ENCODE assay signal across 8 cellular contexts in genomic region chr9:74773886-74774479, GRCh38.
DNase-seq lines count a peak whose midpoint lies in the region; ATAC-seq and TF ChIP-seq lines count a peak whose summit lies in the region.

No MANE protein-coding gene starts in this region.

- H3F3A ChIP-seq in PC-9 (ENCODE audit: insufficient read depth, low read depth): no peaks in the 10 kb centered on the region

- no peak overlapping the region for H3K4me2 ChIP-seq in PC-9

- no peaks in the 10 kb centered on the region for H3K27me3 ChIP-seq in BE2C
- H3K27me3 ChIP-seq in PC-9 (ENCODE audit: insufficient read depth, low read depth): no peaks in the 10 kb centered on the region

- H3K36me3 Mint-ChIP-seq in neural crest cell (ENCODE audit: low read depth): no peaks in the 10 kb centered on the region

- POLR2A ChIA-PET in PC-9 (lab: Charles Lee; ENCODE audit: unreplicated experiment): interaction anchor here (0.6 kb wide), 1 partner anchor 425 kb away, joined by 3 read pairs; no protein-coding TSS in a partner anchor

- no peaks in the 10 kb centered on the region for H4K20me1 ChIP-seq in PC-9 (ENCODE audit: insufficient read depth)

- H3K27ac Mint-ChIP-seq in neural crest cell (ENCODE audit: unreplicated experiment): no peak overlapping the region

- no peaks in the 10 kb centered on the region for H3K9me3 ChIP-seq in BE2C
- H3K9me3 ChIP-seq in PC-9 (ENCODE audit: insufficient read depth, low read depth): no peaks in the 10 kb centered on the region

- H3K9me2 ChIP-seq in PC-9 (ENCODE audit: insufficient read depth): no peaks in the 10 kb centered on the region

- no peak overlapping the region for H3K4me3 Mint-ChIP-seq in neural crest cell

- H3K4me1 ChIP-seq in BE2C: no peaks in the 10 kb centered on the region
- no peaks in the 10 kb centered on the region for H3K4me1 ChIP-seq in PC-9 (replicated peaks; ENCODE audit: insufficient read depth)

- H3K27ac ChIP-seq in PC-9: no peak overlapping the region

- intact Hi-C loops in PC-9 (cut with micrococcal nuclease; ENCODE audit: unreplicated experiment): loop anchor here (1.0 to 5.0 kb wide), 7 partner anchors 177 to 1525 kb away; partner anchors contain the start of gene CARNMT1

- DNase-seq in BE2C (peak; percentile 74), HuH-7.5 (ENCODE audit: low spot score) (peak; percentile 41), PC-9 (peak; percentile 46 to 70), activated T-helper 1 cell treated with Interleukin-2 at 50 U/mL for 16 hours (ENCODE audit: low read depth) (peak; percentile 29), fibroblast of pulmonary artery (ENCODE audit: low read depth) (peak; percentile 85), neural crest cell (ENCODE audit: low read depth, low spot score) (peak; percentile 65), stromal cell of bone marrow (ENCODE audit: low read depth) (peak; percentile 49)

- peak; percentile 94 for TF ChIP-seq CTCF in BE2C (IDR thresholded peaks at IDR 0.05; ENCODE audit: low read depth, low read length)
- TF ChIP-seq CTCF in PC-9 (conservative IDR thresholded peaks at IDR 0.05): peak; percentile 89
- peak; percentile 90 for TF ChIP-seq CTCF in fibroblast of pulmonary artery (IDR thresholded peaks at IDR 0.05; ENCODE audit: low read length, missing control alignments)
- peak; percentile 96 for TF ChIP-seq CTCF in neural crest cell (conservative IDR thresholded peaks at IDR 0.05)

- peaks cover 8% of the 10 kb centered on the region for H3K4me1 Mint-ChIP-seq in neural crest cell

- ATAC-seq in GM19035 (IDR thresholded peaks at IDR 0.05; ENCODE audit: unreplicated experiment): peak; percentile 50

- H3K79me2 ChIP-seq in PC-9 (ENCODE audit: low read depth): no peaks in the 10 kb centered on the region

- H3K36me3 ChIP-seq in BE2C: no peaks in the 10 kb centered on the region
- H3K36me3 ChIP-seq in PC-9 (ENCODE audit: low read depth): no peaks in the 10 kb centered on the region

- H3K4me3 ChIP-seq in BE2C (ENCODE audit: low read depth, low read length): no peak overlapping the region
- H3K4me3 ChIP-seq in PC-9: no peak overlapping the region
- no peak overlapping the region for H3K4me3 ChIP-seq in fibroblast of pulmonary artery (replicated peaks; ENCODE audit: low read depth, low read length)

- CTCF ChIA-PET in PC-9 (lab: Charles Lee): interaction anchor here (0.7 to 1.9 kb wide), 4 partner anchors 178 to 302 kb away, joined by 3 to 7 read pairs (median 4); no protein-coding TSS in a partner anchor

- no peaks in the 10 kb centered on the region for H3K9me3 Mint-ChIP-seq in neural crest cell

- peaks cover 18% of the 10 kb centered on the region for H3K27me3 Mint-ChIP-seq in neural crest cell (ENCODE audit: low read depth)

- BruUV-seq in PC-9 (replicated peaks; lab: Mats Ljungman, UMichigan): no TSS peak

- no peak overlapping the region for H2AFZ ChIP-seq in PC-9

Comparison
In these comparisons a context has a peak if more than half of its experiments do, and no peak if none do; other contexts are left out.
1. DNase-seq: peak in every context shown above with its lines; median percentile 85 in fibroblast of pulmonary artery; 74 in BE2C; 65 in neural crest cell; 58 in PC-9; 49 in stromal cell of bone marrow; 41 in HuH-7.5; 29 in activated T-helper 1 cell treated with Interleukin-2 at 50 U/mL for 16 hours.